Comparison of ENCODE assay signal across 23 cellular contexts in genomic region chr6:121183742-121184141, GRCh38.
"Had no signal": no experiment of that assay in that cellular context is flagged by ENCODE, and none has a peak within 500 bp of the region (broad histone marks: within the 10 kb centered on the region; RNA-seq: fewer than 3 reads in every experiment).

No MANE protein-coding gene starts in this region.

- H3K4me3 ChIP-seq: SJSA1, SK-N-MC had no signal

- H3K4me1 ChIP-seq: SJSA1 had no signal

- H3K36me3 ChIP-seq: SJSA1 had no signal

- DNase-seq: Karpas-422, KG1, MM.1S, NCI-H1092 treated with DMSO at 0.1 percent for 48 hours, NCI-H1436, NCI-H187, NCI-H2029, NCI-H2081 treated with DMSO at 0.1 percent for 48 hours, NCI-H2171, NCI-H226, NCI-H446, NCI-H510A, NCI-H524 treated with DMSO at 0.1 percent for 48 hours, NCI-H69, NCI-H774, Right ventricle myocardium superior, RPMI8226, SIG-M5 had no signal

- H3K27me3 ChIP-seq: SJSA1 had no signal

- H3K27ac ChIP-seq: HL-60, SJSA1, SK-N-MC had no signal

- H3K9me3 ChIP-seq: SJSA1 had no signal

- FAIRE-seq: HTR-8/SVneo, RCC 7860 had no signal
